In the genomic region with DNA sequence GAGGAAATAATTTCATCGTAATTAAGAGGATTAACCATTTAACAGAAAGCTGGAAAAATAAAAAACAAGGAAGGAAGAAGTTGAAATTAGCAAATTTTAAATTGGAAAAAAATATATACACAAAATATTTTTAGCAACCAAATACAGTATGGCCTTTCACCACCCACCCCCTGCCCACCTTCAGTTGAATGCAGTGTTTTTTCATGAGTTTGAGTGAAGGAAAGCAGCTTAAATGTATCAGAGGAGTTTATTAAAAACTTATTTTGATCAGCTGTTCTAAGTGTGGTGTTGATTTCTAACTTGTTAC, we compare ENCODE assay signal across 1 cellular context.
TF ChIP-seq lines count a peak whose summit lies in the region.

No MANE protein-coding gene starts in this region.

TF ChIP-seq in HEK293, 187 proteins besides CTCF, POLR2A, EP300 and RAD21 (continued from another document):
- TF ChIP-seq ZNF221 (tag by site-specific recombination; IDR thresholded peaks at IDR 0.05; ENCODE audit: borderline replicate concordance), result no peak
TF ChIP-seq in HEK293: peak in this region for 1.
